ENCODE assay signal across 13 cellular contexts in genomic region chr3:78506581-78507195, GRCh38.
A peak's percentile ranks its signal among the peaks of the same experiment; 100 is the strongest.
DNase-seq lines count a peak whose midpoint lies in the region; ATAC-seq and TF ChIP-seq lines count a peak whose summit lies in the region.
"Had no signal": no experiment of that assay in that cellular context is flagged by ENCODE, and none has a peak within 500 bp of the region (broad histone marks: within the 10 kb centered on the region; RNA-seq: fewer than 3 reads in every experiment).

No MANE protein-coding gene starts in this region.

- H3K4me1 ChIP-seq in HEK293 (ENCODE audit: control insufficient read depth, insufficient read depth, low read length) (peaks cover 12% of the 10 kb centered on the region), PC-9 (replicated peaks; ENCODE audit: insufficient read depth) (peaks cover 10% of the 10 kb centered on the region; the same call in 1 of the 2 replicates), fibroblast of lung (ENCODE audit: control insufficient read depth, extremely low read depth, insufficient read depth, low read length) (no peaks in the 10 kb centered on the region), parathyroid adenoma (peaks cover 12% of the 10 kb centered on the region), Karpas-422 (ENCODE audit: low read length) (no peaks in the 10 kb centered on the region)

- no peaks in the 10 kb centered on the region for H4K20me1 ChIP-seq in PC-9 (ENCODE audit: insufficient read depth)
- H4K20me1 ChIP-seq in fibroblast of lung (ENCODE audit: control insufficient read depth, extremely low read depth, insufficient read depth, low read length), result no peaks in the 10 kb centered on the region
- H4K20me1 ChIP-seq in Karpas-422 (ENCODE audit: insufficient read depth, low read depth, low read length), result no peaks in the 10 kb centered on the region

- H2AFZ ChIP-seq in PC-9, result no peak overlapping the region
- no peak overlapping the region for H2AFZ ChIP-seq in fibroblast of lung (ENCODE audit: low read length)
- peak overlapping the region; percentile 65 for H2AFZ ChIP-seq in parathyroid adenoma
- no peak overlapping the region for H2AFZ ChIP-seq in Karpas-422 (ENCODE audit: low read length)

- H3K27ac ChIP-seq in HEK293 (ENCODE audit: extremely low read depth, low read depth, low read length) (peak overlapping the region; percentile 42; the same call in 1 of the 2 replicates), PC-9 (peak overlapping the region; percentile 35; the same call in 1 of the 2 replicates), fibroblast of lung (ENCODE audit: insufficient read depth, low read length) (no peak overlapping the region), parathyroid adenoma (peak overlapping the region; percentile 7), Karpas-422 (ENCODE audit: low read length) (no peak overlapping the region)

- no peaks in the 10 kb centered on the region for H3F3A ChIP-seq in PC-9 (ENCODE audit: insufficient read depth, low read depth)

- H3K9me2 ChIP-seq in PC-9 (ENCODE audit: insufficient read depth) (no peaks in the 10 kb centered on the region), Karpas-422 (replicated peaks; ENCODE audit: insufficient read depth, low read length) (no peaks in the 10 kb centered on the region)

- H3K27me3 ChIP-seq in PC-9 (ENCODE audit: insufficient read depth, low read depth) (no peaks in the 10 kb centered on the region), fibroblast of lung (ENCODE audit: control insufficient read depth, insufficient read depth, low read length) (no peaks in the 10 kb centered on the region), parathyroid adenoma (ENCODE audit: control insufficient read depth, insufficient read depth, low read length) (no peaks in the 10 kb centered on the region), Karpas-422 (ENCODE audit: low read length) (no peaks in the 10 kb centered on the region)

- peak overlapping the region; percentile 30; the same call in 1 of the 2 replicates for H3K4me2 ChIP-seq in PC-9
- no peak overlapping the region for H3K4me2 ChIP-seq in fibroblast of lung (ENCODE audit: extremely low read depth, insufficient read depth, low read length)
- peak overlapping the region; percentile 19 for H3K4me2 ChIP-seq in parathyroid adenoma (ENCODE audit: low read length)
- H3K4me2 ChIP-seq in Karpas-422 (ENCODE audit: low read depth, low read length, poor library complexity, severe bottlenecking), result no peak overlapping the region

- no peaks in the 10 kb centered on the region for H3K79me2 ChIP-seq in PC-9 (ENCODE audit: low read depth)
- no peaks in the 10 kb centered on the region for H3K79me2 ChIP-seq in fibroblast of lung (ENCODE audit: control insufficient read depth, insufficient read depth, low read length)
- H3K79me2 ChIP-seq in parathyroid adenoma, result no peaks in the 10 kb centered on the region
- H3K79me2 ChIP-seq in Karpas-422 (ENCODE audit: low read length), result no peaks in the 10 kb centered on the region

- H3K36me3 ChIP-seq in HEK293 (ENCODE audit: control insufficient read depth in 2 of 2, insufficient read depth in 1 of 2, low read length in 2 of 2) (no peaks in the 10 kb centered on the region), PC-9 (ENCODE audit: low read depth) (no peaks in the 10 kb centered on the region), fibroblast of lung (ENCODE audit: control insufficient read depth, insufficient read depth, low read length) (no peaks in the 10 kb centered on the region), parathyroid adenoma (ENCODE audit: control insufficient read depth, insufficient read depth, low read length) (no peaks in the 10 kb centered on the region), Karpas-422 (ENCODE audit: insufficient read depth, low read length) (no peaks in the 10 kb centered on the region)

- H3K9ac ChIP-seq in fibroblast of lung (ENCODE audit: insufficient read depth, low read length), result no peak overlapping the region
- H3K9ac ChIP-seq in parathyroid adenoma, result no peak overlapping the region
- no peak overlapping the region for H3K9ac ChIP-seq in Karpas-422 (ENCODE audit: low read length)

- intact Hi-C loops in PC-9 (cut with micrococcal nuclease; ENCODE audit: unreplicated experiment), result loop anchor here (1.0 kb wide), 2 partner anchors 139 to 600 kb away; no protein-coding TSS in a partner anchor

- no peak for TF ChIP-seq CTCF in HEK293 (tag by site-specific recombination; IDR thresholded peaks at IDR 0.05)
- no peak for TF ChIP-seq CTCF in PC-9 (conservative IDR thresholded peaks at IDR 0.05)
- no peak for TF ChIP-seq CTCF in fibroblast of lung (conservative IDR thresholded peaks at IDR 0.05 in 1 of 2, IDR thresholded peaks at IDR 0.05 in 1 of 2; ENCODE audit: low read depth in 1 of 2, low read length in 2 of 2)
- TF ChIP-seq CTCF in parathyroid adenoma (IDR thresholded peaks at IDR 0.05), result no peak

- CTCF ChIA-PET in HEK293 (lab: Yijun Ruan, JAX) (interaction anchor here (0.6 kb wide), 1 partner anchor 16 kb away, joined by 3 read pairs; no protein-coding TSS in a partner anchor), PC-9 (lab: Charles Lee) (interaction anchor here (1.2 kb wide), 1 partner anchor 139 kb away, joined by 4 read pairs; no protein-coding TSS in a partner anchor)

- DNase-seq in PC-9, result peak; percentile 58 to 80
- DNase-seq in fibroblast of lung (ENCODE audit: low read depth in 2 of 2), result peak; percentile 22 to 80
- DNase-seq in Karpas-422, result no peak
- DNase-seq in Kasumi-1 (lab: John Stamatoyannopoulos, UW), result no peak
- DNase-seq: activated CD8-positive, alpha-beta T cell treated with anti-CD3 and anti-CD28 coated beads, Interleukin-2, amount 10 ng/mL, durations not matched to agents 7 days and 5 days; activated naive CD8-positive, alpha-beta T cell treated with anti-CD3 and anti-CD28 coated beads for 36 hours; effector CD4-positive, alpha-beta T cell; NCI-H82 had no signal

- POLR2A ChIA-PET in HEK293 (lab: Yijun Ruan, JAX), result no interaction called here
- POLR2A ChIA-PET in PC-9 (lab: Charles Lee; ENCODE audit: unreplicated experiment), result interaction anchor here (0.5 to 0.7 kb wide), 2 partner anchors 161 to 458 kb away, joined by 4 to 5 read pairs; no protein-coding TSS in a partner anchor

- ATAC-seq in HG03442 (IDR thresholded peaks at IDR 0.05; ENCODE audit: unreplicated experiment) (no peak), GM21529 (IDR thresholded peaks at IDR 0.05; ENCODE audit: unreplicated experiment) (no peak)
- ATAC-seq: activated CD8-positive, alpha-beta T cell treated with anti-CD3 and anti-CD28 coated beads, Interleukin-2, amount 10 ng/mL, durations not matched to agents 7 days and 5 days; HCT116 had no signal

- H3K9me3 ChIP-seq in HEK293 (ENCODE audit: control insufficient read depth, insufficient read depth, low read depth, low read length), result no peaks in the 10 kb centered on the region
- H3K9me3 ChIP-seq in PC-9 (ENCODE audit: insufficient read depth, low read depth), result no peaks in the 10 kb centered on the region; the same call in 1 of the 2 replicates
- no peaks in the 10 kb centered on the region for H3K9me3 ChIP-seq in fibroblast of lung (ENCODE audit: control insufficient read depth, insufficient read depth, low read depth, low read length)
- no peaks in the 10 kb centered on the region for H3K9me3 ChIP-seq in parathyroid adenoma (ENCODE audit: control insufficient read depth, low read length)
- H3K9me3 ChIP-seq in Karpas-422 (ENCODE audit: low read length), result no peaks in the 10 kb centered on the region

- H3K4me3 ChIP-seq in HEK293 (ENCODE audit: low read depth, low read length) (no peak overlapping the region), PC-9 (no peak overlapping the region), fibroblast of lung (replicated peaks in 1 of 4; ENCODE audit: control extremely low read depth in 1 of 4, insufficient read depth in 1 of 4, low read depth in 3 of 4, low read length in 4 of 4) (no peak overlapping the region), parathyroid adenoma (ENCODE audit: low read depth, low read length) (no peak overlapping the region), Karpas-422 (ENCODE audit: low read length) (no peak overlapping the region)

- no TSS peak for BruUV-seq in PC-9 (replicated peaks; lab: Mats Ljungman, UMichigan)

TF ChIP-seq in HEK293, 187 proteins besides CTCF, POLR2A, EP300 and RAD21 (continues in another document):
- peak; percentile 88; the same call in 1 of the 2 replicates for TF ChIP-seq IKZF3 (tag by site-specific recombination; IDR thresholded peaks at IDR 0.05)
- no peak for TF ChIP-seq ZNF174 (tag by site-specific recombination; IDR thresholded peaks at IDR 0.05)
- 0 out of 2 replicates have a peak, but pooled peaks have one; percentile 13 for TF ChIP-seq ZNF335 (tag by site-specific recombination; conservative IDR thresholded peaks at IDR 0.05)
- TF ChIP-seq ZNF518A (tag by site-specific recombination; conservative IDR thresholded peaks at IDR 0.05; ENCODE audit: low read depth), result 0 out of 2 replicates have a peak, but pooled peaks have one; percentile 31

Comparison
In these comparisons a context has a peak if more than half of its experiments do, and no peak if none do; other contexts are left out.
1. H3K27ac ChIP-seq: peak in HEK293 (single experiment), PC-9 (single experiment) and parathyroid adenoma (single experiment); none in fibroblast of lung (single experiment) and Karpas-422 (single experiment).
2. DNase-seq: peak in PC-9 (2 of 2) and fibroblast of lung (2 of 2); none in Karpas-422 (single experiment) and Kasumi-1 (0 of 2).
3. H3K4me2 ChIP-seq: peak in PC-9 (single experiment) and parathyroid adenoma (single experiment); none in fibroblast of lung (single experiment) and Karpas-422 (single experiment).